ENCODE assay signal across 14 cellular contexts in the genomic region with DNA sequence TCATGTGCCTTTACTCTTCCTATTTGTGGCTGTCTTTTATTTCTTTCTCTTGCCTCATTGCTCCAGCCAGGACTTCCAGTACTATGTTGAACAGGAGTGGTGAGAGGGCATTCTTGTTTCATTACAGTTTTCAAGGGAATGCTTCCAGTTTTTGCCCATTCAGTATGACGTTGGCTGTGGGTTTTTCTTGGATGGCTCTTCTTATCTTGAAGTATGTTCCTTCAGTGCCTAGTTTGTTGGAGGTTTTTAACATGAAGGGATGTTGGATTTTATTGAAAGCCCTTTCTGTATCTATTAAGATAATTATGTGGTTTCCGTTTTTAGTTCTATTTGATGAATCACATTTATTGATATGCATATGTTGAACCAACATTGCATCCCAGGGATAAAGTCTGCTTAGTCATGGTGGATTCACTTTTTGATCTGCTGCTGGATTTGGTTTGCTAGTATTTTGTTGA.
DNase-seq lines count a peak whose midpoint lies in the region; ATAC-seq, FAIRE-seq and TF ChIP-seq lines count a peak whose summit lies in the region.
"Had no signal": no experiment of that assay in that cellular context is flagged by ENCODE, and none has a peak within 500 bp of the region (broad histone marks: within the 10 kb centered on the region; RNA-seq: fewer than 3 reads in every experiment).

No MANE protein-coding gene starts in this region.

- peak; percentile 86 for FAIRE-seq in astrocyte (lab: Jason Lieb, UNC)
- FAIRE-seq: HepG2 had no signal

- no peak overlapping the region for H3K9ac ChIP-seq in HCT116 (ENCODE audit: low read length)
- H3K9ac ChIP-seq in astrocyte (ENCODE audit: low read length) = peak overlapping the region; percentile 77
- H3K9ac ChIP-seq: BLaER1 treated with 17β-estradiol and CSF1 and Interleukin-3, amounts not matched to agents 10 nM and 100 nM had no signal

- no peaks in the 10 kb centered on the region for H4K20me1 ChIP-seq in HCT116 (ENCODE audit: insufficient read depth)
- no peaks in the 10 kb centered on the region for H4K20me1 ChIP-seq in astrocyte (ENCODE audit: insufficient read depth, low read length)
- H4K20me1 ChIP-seq: BLaER1 treated with 17β-estradiol and CSF1 and Interleukin-3, amounts not matched to agents 10 nM and 100 nM had no signal

- peaks cover 10% of the 10 kb centered on the region for H3K4me1 Mint-ChIP-seq in astrocyte (ENCODE audit: low read depth, unreplicated experiment)

- H3K4me2 ChIP-seq in HCT116 (ENCODE audit: low read length) (peak overlapping the region; percentile 23; the same call in 1 of the 2 replicates), astrocyte (ENCODE audit: low read length) (peak overlapping the region; percentile 76)
- H3K4me2 ChIP-seq: BLaER1 treated with 17β-estradiol and CSF1 and Interleukin-3, amounts not matched to agents 10 nM and 100 nM had no signal

- H3K9me3 Mint-ChIP-seq in astrocyte (ENCODE audit: unreplicated experiment) = peaks cover 3% of the 10 kb centered on the region

- CTCF ChIA-PET in AG04450 (lab: Charles Lee) = no interaction called here
- CTCF ChIA-PET in HCT116 (lab: Charles Lee) = no interaction called here

- no peak overlapping the region for H3K4me3 Mint-ChIP-seq in astrocyte (ENCODE audit: unreplicated experiment)

- H3K27me3 Mint-ChIP-seq in astrocyte (ENCODE audit: low read depth, unreplicated experiment) = no peaks in the 10 kb centered on the region

- no peaks in the 10 kb centered on the region for H3K36me3 ChIP-seq in HCT116 (ENCODE audit: control insufficient read depth in 1 of 2, insufficient read depth in 2 of 2, low read length in 2 of 2)
- H3K36me3 ChIP-seq in astrocyte (ENCODE audit: insufficient read depth, low read length) = no peaks in the 10 kb centered on the region

- H3K9me3 ChIP-seq in AG04450 (ENCODE audit: control insufficient read depth, insufficient read depth, low read length) (peaks cover 2% of the 10 kb centered on the region; the same call in 1 of the 2 replicates), HCT116 (ENCODE audit: control insufficient read depth in 1 of 2, insufficient read depth in 1 of 2, low read depth in 1 of 2, low read length in 2 of 2) (no peaks in the 10 kb centered on the region), astrocyte (ENCODE audit: insufficient read depth, low read depth, low read length) (no peaks in the 10 kb centered on the region)
- H3K9me3 ChIP-seq: testis had no signal

- TF ChIP-seq RAD21 in HCT116 (IDR thresholded peaks at IDR 0.05; ENCODE audit: low read depth) = no peak

- H2AFZ ChIP-seq in HCT116 (ENCODE audit: low read depth, low read length, poor library complexity, severe bottlenecking) = no peak overlapping the region
- H2AFZ ChIP-seq in astrocyte (ENCODE audit: low read depth, low read length) = no peak overlapping the region

- peak; percentile 30 for DNase-seq in AG04450 (ENCODE audit: low read depth, low spot score)
- DNase-seq in HCT116 (ENCODE audit: low read depth, low spot score) = no peak
- DNase-seq in astrocyte (ENCODE audit: low read depth) = peak; percentile 98
- DNase-seq in iris pigment epithelial cell (ENCODE audit: low read depth) = peak; percentile 58
- DNase-seq in T-helper 1 cell = no peak
- DNase-seq in NCI-H2171 (lab: John Stamatoyannopoulos, UW) = no peak
- no peak for DNase-seq in NK-92 treated with Interleukin-12 subunit alpha and Interleukin-12 subunit beta, amount 100 ng/mL, for 24 hours (lab: John Stamatoyannopoulos, UW)
- DNase-seq: anterior cingulate cortex, NCI-H1694, testis had no signal

- no TSS peak for BruUV-seq in HCT116 (replicated peaks; lab: Mats Ljungman, UMichigan)

- H3K27me3 ChIP-seq in AG04450 (ENCODE audit: control insufficient read depth, insufficient read depth, low read length) (no peaks in the 10 kb centered on the region), HCT116 (ENCODE audit: insufficient read depth, low read length) (no peaks in the 10 kb centered on the region), astrocyte (ENCODE audit: insufficient read depth, low read length) (no peaks in the 10 kb centered on the region)
- H3K27me3 ChIP-seq: BLaER1 treated with 17β-estradiol and CSF1 and Interleukin-3, amounts not matched to agents 10 nM and 100 nM; testis had no signal

- H3K4me3 ChIP-seq in AG04450 (ENCODE audit: low read depth, low read length) (no peak overlapping the region), HCT116 (replicated peaks in 1 of 2; ENCODE audit: low read depth in 1 of 2, low read length in 2 of 2) (no peak overlapping the region), astrocyte (ENCODE audit: insufficient read depth, low read depth, low read length) (no peak overlapping the region)
- H3K4me3 ChIP-seq: BLaER1 treated with 17β-estradiol and CSF1 and Interleukin-3, amounts not matched to agents 10 nM and 100 nM; testis had no signal

- H3K27ac ChIP-seq in AG04450 (ENCODE audit: low read depth, low read length) (peak overlapping the region; percentile 58), HCT116 (ENCODE audit: low read depth, low read length) (no peak overlapping the region), astrocyte (ENCODE audit: low read depth, low read length) (peak overlapping the region; percentile 92)
- H3K27ac ChIP-seq: BLaER1 treated with 17β-estradiol and CSF1 and Interleukin-3, amounts not matched to agents 10 nM and 100 nM; testis had no signal

- TF ChIP-seq POLR2A in HCT116 (IDR thresholded peaks at IDR 0.05; ENCODE audit: borderline replicate concordance, extremely low read depth, insufficient read depth, insufficient read length) = no peak

- TF ChIP-seq CTCF in AG04450 (IDR thresholded peaks at IDR 0.05; ENCODE audit: low read depth, low read length) (no peak), HCT116 (IDR thresholded peaks at IDR 0.05 in 2 of 3, conservative IDR thresholded peaks at IDR 0.05 in 1 of 3; ENCODE audit: borderline replicate concordance in 1 of 3, insufficient read depth in 1 of 3, low read depth in 2 of 3, low read length in 2 of 3) (no peak), astrocyte (IDR thresholded peaks at IDR 0.05; ENCODE audit: insufficient read depth, low read depth, low read length) (no peak)

- peak overlapping the region; percentile 21 for H3K27ac Mint-ChIP-seq in astrocyte (ENCODE audit: unreplicated experiment)

- POLR2A ChIA-PET in AG04450 (lab: Yijun Ruan, JAX) = no interaction called here
- POLR2A ChIA-PET in HCT116 (lab: Charles Lee) = no interaction called here

- H3K4me1 ChIP-seq in HCT116 (ENCODE audit: control insufficient read depth in 1 of 2, insufficient read depth in 2 of 2, low read length in 2 of 2) (peaks cover 0 to 10% of the 10 kb centered on the region in 2 experiments; a peak in 2 of 4 replicates), astrocyte (ENCODE audit: insufficient read depth, low read length) (peaks cover 16% of the 10 kb centered on the region)
- H3K4me1 ChIP-seq: BLaER1 treated with 17β-estradiol and CSF1 and Interleukin-3, amounts not matched to agents 10 nM and 100 nM; testis had no signal

- no peaks in the 10 kb centered on the region for H3K9me2 ChIP-seq in HCT116 (ENCODE audit: insufficient read depth)

- ATAC-seq in HCT116 = peak; percentile 52; the same call in 1 of the 2 replicates
- no peak for ATAC-seq in GM18861 (IDR thresholded peaks at IDR 0.05; ENCODE audit: unreplicated experiment)
- ATAC-seq: HepG2, sciatic nerve had no signal

- RAD21 ChIA-PET in HCT116 (lab: Charles Lee; ENCODE audit: low non-redundant PET in 1 of 2, low total read pairs in 2 of 2, uncharacterized antibody in 2 of 2, unreplicated experiment in 2 of 2) = no interaction called here

- H3K79me2 ChIP-seq in HCT116 (ENCODE audit: insufficient read depth, low read length) (no peaks in the 10 kb centered on the region), astrocyte (ENCODE audit: insufficient read depth, low read length) (no peaks in the 10 kb centered on the region)

- peaks cover 9% of the 10 kb centered on the region for H3K36me3 Mint-ChIP-seq in astrocyte (ENCODE audit: low read depth, unreplicated experiment)

- intact Hi-C loops in HCT116 (cut with micrococcal nuclease) = no loop called here

TF ChIP-seq in HCT116, 20 proteins besides CTCF, POLR2A, EP300 and RAD21 (continues in another document):
- TF ChIP-seq EZH2phosphoT487 (IDR thresholded peaks at IDR 0.05; ENCODE audit: borderline replicate concordance) (no peak), TCF7L2 (IDR thresholded peaks at IDR 0.05; ENCODE audit: borderline replicate concordance, extremely low read depth, insufficient read depth, insufficient read length) (no peak), YY1 (IDR thresholded peaks at IDR 0.05; ENCODE audit: extremely low read depth, insufficient replicate concordance, low read depth, low read length) (no peak), POLR2AphosphoS5 (IDR thresholded peaks at IDR 0.05; ENCODE audit: low read depth, low read length) (no peak), FOSL1 (IDR thresholded peaks at IDR 0.05; ENCODE audit: low read depth) (0 out of 2 replicates have a peak, but pooled peaks have one; percentile 23)
- TF ChIP-seq, protein P1, sequence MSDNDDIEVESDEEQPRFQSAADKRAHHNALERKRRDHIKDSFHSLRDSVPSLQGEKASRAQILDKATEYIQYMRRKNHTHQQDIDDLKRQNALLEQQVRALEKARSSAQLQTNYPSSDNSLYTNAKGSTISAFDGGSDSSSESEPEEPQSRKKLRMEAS (IDR thresholded peaks at IDR 0.05) = no peak
- TF ChIP-seq, protein P2, sequence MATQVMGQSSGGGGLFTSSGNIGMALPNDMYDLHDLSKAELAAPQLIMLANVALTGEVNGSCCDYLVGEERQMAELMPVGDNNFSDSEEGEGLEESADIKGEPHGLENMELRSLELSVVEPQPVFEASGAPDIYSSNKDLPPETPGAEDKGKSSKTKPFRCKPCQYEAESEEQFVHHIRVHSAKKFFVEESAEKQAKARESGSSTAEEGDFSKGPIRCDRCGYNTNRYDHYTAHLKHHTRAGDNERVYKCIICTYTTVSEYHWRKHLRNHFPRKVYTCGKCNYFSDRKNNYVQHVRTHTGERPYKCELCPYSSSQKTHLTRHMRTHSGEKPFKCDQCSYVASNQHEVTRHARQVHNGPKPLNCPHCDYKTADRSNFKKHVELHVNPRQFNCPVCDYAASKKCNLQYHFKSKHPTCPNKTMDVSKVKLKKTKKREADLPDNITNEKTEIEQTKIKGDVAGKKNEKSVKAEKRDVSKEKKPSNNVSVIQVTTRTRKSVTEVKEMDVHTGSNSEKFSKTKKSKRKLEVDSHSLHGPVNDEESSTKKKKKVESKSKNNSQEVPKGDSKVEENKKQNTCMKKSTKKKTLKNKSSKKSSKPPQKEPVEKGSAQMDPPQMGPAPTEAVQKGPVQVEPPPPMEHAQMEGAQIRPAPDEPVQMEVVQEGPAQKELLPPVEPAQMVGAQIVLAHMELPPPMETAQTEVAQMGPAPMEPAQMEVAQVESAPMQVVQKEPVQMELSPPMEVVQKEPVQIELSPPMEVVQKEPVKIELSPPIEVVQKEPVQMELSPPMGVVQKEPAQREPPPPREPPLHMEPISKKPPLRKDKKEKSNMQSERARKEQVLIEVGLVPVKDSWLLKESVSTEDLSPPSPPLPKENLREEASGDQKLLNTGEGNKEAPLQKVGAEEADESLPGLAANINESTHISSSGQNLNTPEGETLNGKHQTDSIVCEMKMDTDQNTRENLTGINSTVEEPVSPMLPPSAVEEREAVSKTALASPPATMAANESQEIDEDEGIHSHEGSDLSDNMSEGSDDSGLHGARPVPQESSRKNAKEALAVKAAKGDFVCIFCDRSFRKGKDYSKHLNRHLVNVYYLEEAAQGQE (IDR thresholded peaks at IDR 0.05; ENCODE audit: low read depth) = no peak

Comparison
In these comparisons a context has a peak if more than half of its experiments do, and no peak if none do; other contexts are left out.
1. DNase-seq: peak in AG04450 (single experiment), astrocyte (single experiment) and iris pigment epithelial cell (single experiment); none in HCT116 (single experiment), T-helper 1 cell (0 of 5), NCI-H2171 (single experiment) and NK-92 treated with Interleukin-12 subunit alpha and Interleukin-12 subunit beta, amount 100 ng/mL, for 24 hours (single experiment).